Comparison of ENCODE assay signal across 25 cellular contexts in genomic region chr3:180996415-180996932, GRCh38.
"Had no signal": no experiment of that assay in that cellular context is flagged by ENCODE, and none has a peak within 500 bp of the region (broad histone marks: within the 10 kb centered on the region; RNA-seq: fewer than 3 reads in every experiment).

No MANE protein-coding gene starts in this region.

- DNase-seq: naive thymus-derived CD8-positive, alpha-beta T cell; nephron progenitor cell; occipital lobe; pancreas; retina; right lobe of liver; sigmoid colon; small intestine; stimulated activated CD4-positive, alpha-beta T cell treated with anti-CD3 and anti-CD28 coated beads, Interleukin-15, amount 100 ng/mL, for 24 hours; stimulated activated CD4-positive, alpha-beta T cell treated with anti-CD3 and anti-CD28 coated beads, Interleukin-2, amount 100 ng/mL, for 24 hours; stimulated activated CD4-positive, alpha-beta T cell treated with anti-CD3 and anti-CD28 coated beads, Interleukin-2, amount 100 ng/mL, for 48 hours; stimulated activated CD4-positive, alpha-beta T cell treated with anti-CD3 and anti-CD28 coated beads, Interleukin-4, amount 100 ng/mL, for 24 hours; stimulated activated naive B cell treated with anti-CD40 and anti-IgM and Interleukin-4, amounts not matched to agents 10 μg/mL and 1 μg/mL and 100 μg/mL, for 72 hours; stimulated activated naive CD4-positive, alpha-beta T cell treated with Interleukin-2 at 50 U/mL for 16 hours; stomach; thyroid gland; trophoblast cell; upper lobe of left lung had no signal

- ATAC-seq: naive thymus-derived CD8-positive, alpha-beta T cell; pancreas; right lobe of liver; stimulated activated effector memory CD8-positive, alpha-beta T cell treated with anti-CD3 and anti-CD28 coated beads, Interleukin-12 subunit alpha, Interleukin-12 subunit beta, amount 100 ng/mL, for 72 hours; stimulated activated naive B cell treated with anti-CD40 and anti-IgM and Interleukin-4, amounts not matched to agents 10 μg/mL and 1 μg/mL and 100 μg/mL, for 72 hours had no signal

- H3K9me3 ChIP-seq: pancreas, prostate gland, right atrium auricular region, right lobe of liver, thyroid gland, vagina had no signal

- H3K27ac ChIP-seq: neural progenitor cell, pancreas, prostate gland, right atrium auricular region, right lobe of liver, sigmoid colon, stomach, thoracic aorta, thyroid gland, tibial nerve, upper lobe of left lung, vagina had no signal

- H3K9ac ChIP-seq: neural progenitor cell had no signal

- H3K27me3 ChIP-seq: neural progenitor cell, pancreas, right atrium auricular region, right lobe of liver, sigmoid colon, stomach, thyroid gland, tibial nerve, upper lobe of left lung, vagina had no signal

- H3K4me1 ChIP-seq: pancreas, prostate gland, right atrium auricular region, right lobe of liver, sigmoid colon, stomach, thyroid gland, tibial nerve, upper lobe of left lung, vagina had no signal

- H3K4me3 ChIP-seq: neural progenitor cell, pancreas, prostate gland, right atrium auricular region, right lobe of liver, sigmoid colon, stomach, thoracic aorta, thyroid gland, tibial nerve, upper lobe of left lung, vagina had no signal

- H2AFZ ChIP-seq: neural progenitor cell had no signal

- H3K36me3 ChIP-seq: neural progenitor cell, pancreas, prostate gland, right atrium auricular region, right lobe of liver, sigmoid colon, stomach, thoracic aorta, thyroid gland, tibial nerve, upper lobe of left lung, vagina had no signal

- H3K4me2 ChIP-seq: neural progenitor cell had no signal
